Comparison of ENCODE assay signal across 1 cellular context in genomic region chr3:166291510-166291909, GRCh38.
TF ChIP-seq lines count a peak whose summit lies in the region.

No MANE protein-coding gene starts in this region.

TF ChIP-seq in K562, 482 proteins besides CTCF, POLR2A, EP300 and RAD21 (continued from another document):
- TF ChIP-seq ZNF318 (IDR thresholded peaks at IDR 0.05; ENCODE audit: borderline replicate concordance in 1 of 2, low read depth in 1 of 2) (no peak), MYC (IDR thresholded peaks at IDR 0.05; ENCODE audit: low read depth, low read length) (no peak), MYC (CRISPR knock-in tag; IDR thresholded peaks at IDR 0.05; ENCODE audit: borderline replicate concordance, low read depth) (no peak), ZNF239 (CRISPR knock-in tag; IDR thresholded peaks at IDR 0.05) (no peak)
